In the genomic region with DNA sequence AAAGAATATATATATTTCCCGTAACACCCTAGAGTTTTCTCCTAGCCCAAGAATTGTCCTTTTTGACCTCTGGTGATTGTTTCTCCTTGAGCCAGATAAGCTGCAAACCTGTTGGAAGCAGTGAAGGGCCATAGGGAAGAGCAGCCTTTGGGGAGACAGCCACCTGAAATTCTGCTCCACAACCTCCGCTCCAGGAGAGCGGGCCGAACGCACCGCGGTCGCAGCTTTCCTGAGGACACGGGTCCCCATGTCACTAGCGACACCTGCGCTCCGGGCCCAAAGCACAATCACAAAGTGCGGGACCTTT, we compare ENCODE assay signal across 11 cellular contexts. TPM values are rescaled to one million over a fixed set of nuclear protein-coding genes. Genes with fewer than 3 reads are reported as not detected.
A peak's percentile ranks its signal among the peaks of the same experiment; 100 is the strongest.
DNase-seq lines count a peak whose midpoint lies in the region; ATAC-seq and TF ChIP-seq lines count a peak whose summit lies in the region.
"Had no signal": no experiment of that assay in that cellular context is flagged by ENCODE, and none has a peak within 500 bp of the region (broad histone marks: within the 10 kb centered on the region; RNA-seq: fewer than 3 reads in every experiment).

No MANE protein-coding gene starts in this region.

- H3K4me3 ChIP-seq in GM12865 (ENCODE audit: low read depth, low read length) (peak overlapping the region; percentile 99), iPS-11a (ENCODE audit: low read depth, low read length) (peak overlapping the region; percentile 89), psoas muscle (peak overlapping the region; percentile 73)

- WGBS in psoas muscle, 3 donors, result 33 to 45% (median 35%) methylated on average over 13 of the region's 13 CpGs

- no peaks in the 10 kb centered on the region for H3K36me3 ChIP-seq in psoas muscle (ENCODE audit: insufficient read depth in 1 of 2, low read depth in 1 of 2)

- intact Hi-C loops in psoas muscle (cut with DNase I), result no loop called here

- peaks cover under 1 to 31% (median 3%) of the 10 kb centered on the region in 3 donors for H3K27me3 ChIP-seq in psoas muscle (ENCODE audit: insufficient read depth in 3 of 3, low read length in 2 of 3)

- H3K36me3 Mint-ChIP-seq in WTC11, result no peaks in the 10 kb centered on the region

- CTCF ChIA-PET in WTC11 (lab: Charles Lee), result interaction anchor here (1.0 to 1.6 kb wide), 3 partner anchors 15 to 480 kb away, joined by 4 to 5 read pairs (median 4); no protein-coding TSS in a partner anchor

- peaks cover 8% of the 10 kb centered on the region for H3K4me1 ChIP-seq in psoas muscle

- peak overlapping the region; percentile 95 for H3K4me3 Mint-ChIP-seq in WTC11

- no peak overlapping the region for H3K27ac ChIP-seq in psoas muscle
- H3K27ac ChIP-seq: HL-60 had no signal

- POLR2A ChIA-PET in WTC11 (lab: Charles Lee), result interaction anchor here (0.6 to 1.0 kb wide), 4 partner anchors 9 to 396 kb away, joined by 3 to 5 read pairs (median 3); no protein-coding TSS in a partner anchor

- H3K27ac Mint-ChIP-seq in WTC11, result peak overlapping the region; percentile 63

- H3K9me3 Mint-ChIP-seq in WTC11, result no peaks in the 10 kb centered on the region

- DNase-seq in GM12865 (ENCODE audit: low read depth), result no peak
- DNase-seq in WTC11 (ENCODE audit: low spot score), result no peak
- DNase-seq in psoas muscle, result no peak
- no peak for DNase-seq in NCI-H1436 (lab: John Stamatoyannopoulos, UW)
- DNase-seq in dedifferentiated amniotic fluid mesenchymal stem cell (ENCODE audit: extremely low spot score), result no peak
- DNase-seq: NCI-H446 treated with DMSO at 0.1 percent for 48 hours had no signal

- TF ChIP-seq CTCF in GM12865 (IDR thresholded peaks at IDR 0.05; ENCODE audit: insufficient read depth, low read depth, low read length, missing control alignments) (no peak), WTC11 (IDR thresholded peaks at IDR 0.05) (no peak), psoas muscle (IDR thresholded peaks at IDR 0.05) (no peak)

- peaks cover 10% of the 10 kb centered on the region for H3K27me3 Mint-ChIP-seq in WTC11 (ENCODE audit: low read depth)

- ATAC-seq in WTC11 (peak; percentile 22; the same call in 1 of the 2 replicates), psoas muscle (no peak), GM19452 (IDR thresholded peaks at IDR 0.05; ENCODE audit: unreplicated experiment) (no peak), HG02852 (IDR thresholded peaks at IDR 0.05; ENCODE audit: unreplicated experiment) (no peak)

- no peaks in the 10 kb centered on the region for H3K9me3 ChIP-seq in psoas muscle

- peaks cover 35% of the 10 kb centered on the region for H3K4me1 Mint-ChIP-seq in WTC11

TF ChIP-seq in WTC11, 78 proteins besides CTCF, POLR2A, EP300 and RAD21:
- TF ChIP-seq ELF4 (CRISPR knock-in tag; IDR thresholded peaks at IDR 0.05; ENCODE audit: low read depth), result no peak
- no peak for TF ChIP-seq CREM (CRISPR knock-in tag; IDR thresholded peaks at IDR 0.05)
- TF ChIP-seq, protein P1, sequence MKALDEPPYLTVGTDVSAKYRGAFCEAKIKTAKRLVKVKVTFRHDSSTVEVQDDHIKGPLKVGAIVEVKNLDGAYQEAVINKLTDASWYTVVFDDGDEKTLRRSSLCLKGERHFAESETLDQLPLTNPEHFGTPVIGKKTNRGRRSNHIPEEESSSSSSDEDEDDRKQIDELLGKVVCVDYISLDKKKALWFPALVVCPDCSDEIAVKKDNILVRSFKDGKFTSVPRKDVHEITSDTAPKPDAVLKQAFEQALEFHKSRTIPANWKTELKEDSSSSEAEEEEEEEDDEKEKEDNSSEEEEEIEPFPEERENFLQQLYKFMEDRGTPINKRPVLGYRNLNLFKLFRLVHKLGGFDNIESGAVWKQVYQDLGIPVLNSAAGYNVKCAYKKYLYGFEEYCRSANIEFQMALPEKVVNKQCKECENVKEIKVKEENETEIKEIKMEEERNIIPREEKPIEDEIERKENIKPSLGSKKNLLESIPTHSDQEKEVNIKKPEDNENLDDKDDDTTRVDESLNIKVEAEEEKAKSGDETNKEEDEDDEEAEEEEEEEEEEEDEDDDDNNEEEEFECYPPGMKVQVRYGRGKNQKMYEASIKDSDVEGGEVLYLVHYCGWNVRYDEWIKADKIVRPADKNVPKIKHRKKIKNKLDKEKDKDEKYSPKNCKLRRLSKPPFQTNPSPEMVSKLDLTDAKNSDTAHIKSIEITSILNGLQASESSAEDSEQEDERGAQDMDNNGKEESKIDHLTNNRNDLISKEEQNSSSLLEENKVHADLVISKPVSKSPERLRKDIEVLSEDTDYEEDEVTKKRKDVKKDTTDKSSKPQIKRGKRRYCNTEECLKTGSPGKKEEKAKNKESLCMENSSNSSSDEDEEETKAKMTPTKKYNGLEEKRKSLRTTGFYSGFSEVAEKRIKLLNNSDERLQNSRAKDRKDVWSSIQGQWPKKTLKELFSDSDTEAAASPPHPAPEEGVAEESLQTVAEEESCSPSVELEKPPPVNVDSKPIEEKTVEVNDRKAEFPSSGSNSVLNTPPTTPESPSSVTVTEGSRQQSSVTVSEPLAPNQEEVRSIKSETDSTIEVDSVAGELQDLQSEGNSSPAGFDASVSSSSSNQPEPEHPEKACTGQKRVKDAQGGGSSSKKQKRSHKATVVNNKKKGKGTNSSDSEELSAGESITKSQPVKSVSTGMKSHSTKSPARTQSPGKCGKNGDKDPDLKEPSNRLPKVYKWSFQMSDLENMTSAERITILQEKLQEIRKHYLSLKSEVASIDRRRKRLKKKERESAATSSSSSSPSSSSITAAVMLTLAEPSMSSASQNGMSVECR (CRISPR knock-in tag; IDR thresholded peaks at IDR 0.05; ENCODE audit: borderline replicate concordance), result 0 out of 2 replicates have a peak, but pooled peaks have one; percentile 30

RNA-seq across cellular contexts. Expression of gene DSG2, which starts 0.6 kb away (rescaled TPM):
- total RNA-seq in WTC11 (2021) (113 to 117 TPM (median 113 TPM) in 3 replicates), psoas muscle (1 to 10 TPM in 2 of 4 donors, under 1 TPM in 2; 0.76 to 1.8 (median 1.2) TPM)
- polyA plus RNA-seq in psoas muscle, result under 1 TPM; 0.33 to 0.95 (median 0.93) TPM

RNA-seq across cellular contexts. Expression of gene DSG3, which starts 49.8 kb away (rescaled TPM):
- total RNA-seq in WTC11 (2021), result 0.04 TPM in 1 of 3 replicates, not detected in the others
- total RNA-seq in psoas muscle, result under 1 TPM in 1 of 4 donors, not detected in 3; 0.04 TPM
- under 1 TPM; under 0.01 to 0.03 (median 0.01) TPM for polyA plus RNA-seq in psoas muscle
- total RNA-seq: mononuclear cell had no signal

Comparison
In these comparisons a context has a peak if more than half of its experiments do, and no peak if none do; other contexts are left out.
1. RNA of gene DSG2, which starts 0.6 kb away (total RNA-seq): 113 to 117 TPM in WTC11; 0.76 to 1.8 TPM in psoas muscle; every median in the first group is over 10 times any median in the second.
2. Peak in every context shown above with its lines, with median percentiles within 50 percentile points of each other: H3K4me3 ChIP-seq.